1 cellular context compared by ENCODE assay signal in the genomic region with DNA sequence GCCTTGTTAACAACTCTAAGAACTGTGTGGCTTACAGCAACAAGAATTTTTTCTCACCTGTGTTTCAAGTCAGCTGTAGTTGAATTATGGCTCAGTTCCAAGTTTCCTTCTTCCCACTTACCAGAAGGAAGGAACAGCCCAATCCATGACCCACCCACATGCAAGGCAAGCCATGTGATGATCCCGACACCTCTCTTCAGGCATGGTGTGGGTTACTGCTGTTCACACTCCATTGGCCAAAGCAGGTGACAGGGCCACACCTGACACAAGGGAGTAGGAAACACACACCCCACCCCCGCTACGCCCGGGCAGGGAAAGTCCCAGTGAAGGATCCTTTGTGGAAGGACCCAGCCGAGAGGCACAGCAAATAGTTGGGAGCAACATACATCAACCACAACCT.
TF ChIP-seq lines count a peak whose summit lies in the region.

No MANE protein-coding gene starts in this region.

TF ChIP-seq in A549, 52 proteins besides CTCF, POLR2A, EP300 and RAD21:
- no peak for TF ChIP-seq USF2 (IDR thresholded peaks at IDR 0.05)
- no peak for TF ChIP-seq GATA3 (IDR thresholded peaks at IDR 0.05; ENCODE audit: borderline replicate concordance)
- no peak for TF ChIP-seq CHD4 (IDR thresholded peaks at IDR 0.05; ENCODE audit: borderline replicate concordance)
- TF ChIP-seq RARB (CRISPR knock-in tag; IDR thresholded peaks at IDR 0.05), result no peak
